In the genomic region with DNA sequence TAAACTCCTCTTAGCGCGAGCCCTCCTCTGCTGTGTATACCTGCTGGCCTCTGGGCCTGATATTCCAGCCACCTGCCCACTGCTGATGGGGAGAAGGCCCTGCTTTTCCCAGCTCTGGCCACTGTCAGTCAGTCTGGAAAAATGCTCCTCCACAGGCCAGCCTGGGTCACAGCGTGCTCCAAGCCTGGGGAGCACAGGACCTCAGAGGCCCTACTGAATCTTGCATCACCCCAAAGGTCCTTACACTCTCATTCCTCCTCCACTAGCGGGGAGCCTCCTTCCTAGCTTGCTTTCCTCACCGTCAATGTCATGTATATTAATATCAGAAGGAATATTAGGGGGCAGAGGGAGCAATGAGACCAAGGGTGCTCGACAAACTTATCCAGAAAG, we compare ENCODE assay signal across 10 cellular contexts.
A peak's percentile ranks its signal among the peaks of the same experiment; 100 is the strongest.
DNase-seq lines count a peak whose midpoint lies in the region; ATAC-seq and TF ChIP-seq lines count a peak whose summit lies in the region.
"Had no signal": no experiment of that assay in that cellular context is flagged by ENCODE, and none has a peak within 500 bp of the region (broad histone marks: within the 10 kb centered on the region; RNA-seq: fewer than 3 reads in every experiment).

No MANE protein-coding gene starts in this region.

- H3K36me3 ChIP-seq in BE2C: no peaks in the 10 kb centered on the region
- 0 out of 2 replicates have a peak, but pooled peaks cover 4% of the 10 kb centered on the region for H3K36me3 ChIP-seq in SK-N-MC (ENCODE audit: insufficient read depth, low read length)
- H3K36me3 ChIP-seq in esophagus squamous epithelium: peaks cover 0 to 9% (median 0%) of the 10 kb centered on the region in 3 donors
- H3K36me3 ChIP-seq in prostate gland: no peaks in the 10 kb centered on the region

- peaks cover 58% of the 10 kb centered on the region for H3K4me1 ChIP-seq in BE2C
- H3K4me1 ChIP-seq in esophagus squamous epithelium: peaks cover 25 to 76% (median 39%) of the 10 kb centered on the region in 3 donors
- no peaks in the 10 kb centered on the region for H3K4me1 ChIP-seq in prostate gland (replicated peaks)

- no peaks in the 10 kb centered on the region for H3K27me3 ChIP-seq in BE2C
- no peaks in the 10 kb centered on the region for H3K27me3 ChIP-seq in esophagus squamous epithelium
- no peaks in the 10 kb centered on the region for H3K27me3 ChIP-seq in prostate gland (replicated peaks; ENCODE audit: insufficient read depth)

- no peak overlapping the region for H3K4me3 Mint-ChIP-seq in activated naive CD8-positive, alpha-beta T cell treated with anti-CD3 and anti-CD28 coated beads, Interleukin-2, amount 50 U/mL, for 24 hours
- H3K4me3 Mint-ChIP-seq: activated T-cell treated with anti-CD3 and anti-CD28 coated beads, Interleukin-2, amount 50 U/mL, for 4 hours had no signal

- no peak for ATAC-seq in activated naive CD8-positive, alpha-beta T cell treated with anti-CD3 and anti-CD28 coated beads, Interleukin-2, amount 50 U/mL, for 24 hours
- ATAC-seq in HG02870 (IDR thresholded peaks at IDR 0.05; ENCODE audit: unreplicated experiment): no peak

- 69 to 79% methylated on average over 3 to 4 of the region's 6 CpGs for WGBS in esophagus squamous epithelium, 2 donors
- WGBS in prostate gland: 61% methylated on average over 6 of the region's 6 CpGs

- TF ChIP-seq POLR2A in esophagus squamous epithelium (IDR thresholded peaks at IDR 0.05): no peak
- TF ChIP-seq POLR2A in prostate gland (IDR thresholded peaks at IDR 0.05): no peak

- intact Hi-C loops in esophagus squamous epithelium (cut with DNase I) (no loop called here), prostate gland (cut with DNase I) (loop anchor here (5.0 kb wide), 1 partner anchor 73 kb away; no protein-coding TSS in a partner anchor)

- peaks cover 6% of the 10 kb centered on the region for H3K27me3 Mint-ChIP-seq in activated naive CD8-positive, alpha-beta T cell treated with anti-CD3 and anti-CD28 coated beads, Interleukin-2, amount 50 U/mL, for 24 hours

- H3K4me1 Mint-ChIP-seq in activated naive CD8-positive, alpha-beta T cell treated with anti-CD3 and anti-CD28 coated beads, Interleukin-2, amount 50 U/mL, for 24 hours: peaks cover 24% of the 10 kb centered on the region

- DNase-seq in BE2C: no peak
- no peak for DNase-seq in SK-N-MC (ENCODE audit: low read depth, low spot score)
- DNase-seq in esophagus squamous epithelium (lab: John Stamatoyannopoulos, UW): no peak
- DNase-seq in prostate gland (ENCODE audit: low spot score): no peak
- no peak for DNase-seq in activated naive CD4-positive, alpha-beta T cell (lab: John Stamatoyannopoulos, UW)
- DNase-seq in activated naive CD8-positive, alpha-beta T cell treated with anti-CD3 and anti-CD28 coated beads, Interleukin-2, amount 50 U/mL, for 24 hours: no peak
- no peak for DNase-seq in NCI-H128 (lab: John Stamatoyannopoulos, UW; ENCODE audit: unreplicated experiment)
- DNase-seq: activated T-cell treated with anti-CD3 and anti-CD28 coated beads, Interleukin-2, amount 50 U/mL, for 4 hours; MM.1S had no signal

- no peak overlapping the region for H3K9ac ChIP-seq in SK-N-MC (ENCODE audit: insufficient read length)

- H3K9me3 Mint-ChIP-seq in activated naive CD8-positive, alpha-beta T cell treated with anti-CD3 and anti-CD28 coated beads, Interleukin-2, amount 50 U/mL, for 24 hours: no peaks in the 10 kb centered on the region
- H3K9me3 Mint-ChIP-seq: activated T-cell treated with anti-CD3 and anti-CD28 coated beads, Interleukin-2, amount 50 U/mL, for 4 hours had no signal

- H3K9me3 ChIP-seq in BE2C: no peaks in the 10 kb centered on the region
- no peaks in the 10 kb centered on the region for H3K9me3 ChIP-seq in SK-N-MC (ENCODE audit: low read depth, low read length)
- H3K9me3 ChIP-seq in esophagus squamous epithelium: no peaks in the 10 kb centered on the region
- H3K9me3 ChIP-seq in prostate gland: no peaks in the 10 kb centered on the region

- TF ChIP-seq CTCF in BE2C (IDR thresholded peaks at IDR 0.05; ENCODE audit: low read depth, low read length) (peak; percentile 1; the same call in 1 of the 2 replicates), esophagus squamous epithelium (IDR thresholded peaks at IDR 0.05) (no peak), prostate gland (IDR thresholded peaks at IDR 0.05) (no peak)

- H3K4me3 ChIP-seq in BE2C (ENCODE audit: low read depth, low read length) (peak overlapping the region; percentile 32; the same call in 1 of the 2 replicates), SK-N-MC (peak overlapping the region; percentile 55; the same call in 1 of the 2 replicates), esophagus squamous epithelium (peak overlapping the region in 1 of 4 donors; percentile 43), prostate gland (no peak overlapping the region)

- H3K36me3 Mint-ChIP-seq in activated naive CD8-positive, alpha-beta T cell treated with anti-CD3 and anti-CD28 coated beads, Interleukin-2, amount 50 U/mL, for 24 hours (ENCODE audit: low read depth): no peaks in the 10 kb centered on the region

- H3K27ac ChIP-seq in SK-N-MC (peak overlapping the region; percentile 86), esophagus squamous epithelium (peak overlapping the region; percentile 33 to 82 (median 70)), prostate gland (peak overlapping the region; percentile 35 to 36)

- no peak overlapping the region for H3K27ac Mint-ChIP-seq in activated naive CD8-positive, alpha-beta T cell treated with anti-CD3 and anti-CD28 coated beads, Interleukin-2, amount 50 U/mL, for 24 hours

Comparison
In these comparisons a context has a peak if more than half of its experiments do, and no peak if none do; other contexts are left out.
1. H3K4me3 ChIP-seq: peak in BE2C (single experiment) and SK-N-MC (single experiment); none in prostate gland (0 of 2).
2. H3K27ac ChIP-seq: peak in every context shown above with its lines; median percentile 86 in SK-N-MC; 70 in esophagus squamous epithelium; 36 in prostate gland.